In genomic region chr3:120089089-120089488, GRCh38 we compare ENCODE assay signal across 14 cellular contexts. TPM values are rescaled to one million over a fixed set of nuclear protein-coding genes. Genes with fewer than 3 reads are reported as not detected.
DNase-seq lines count a peak whose midpoint lies in the region; ATAC-seq, FAIRE-seq and TF ChIP-seq lines count a peak whose summit lies in the region.
"Had no signal": no experiment of that assay in that cellular context is flagged by ENCODE, and none has a peak within 500 bp of the region (broad histone marks: within the 10 kb centered on the region; RNA-seq: fewer than 3 reads in every experiment).

No MANE protein-coding gene starts in this region.

- no peaks in the 10 kb centered on the region for H3K9me1 ChIP-seq in keratinocyte (ENCODE audit: control insufficient read depth, extremely low read depth, insufficient read depth, low read length)

- no peak overlapping the region for H3K27ac Mint-ChIP-seq in activated T-helper 17 cell treated with anti-CD3 and anti-CD28 coated beads, Interleukin-2, amount 50 U/mL, for 72 hours

- 83% methylated on average over 4 of the region's 4 CpGs for WGBS in A549 (ENCODE audit: missing lambda C conversion rate)
- WGBS in ovary, 3 donors = 71 to 79% (median 77%) methylated on average over 4 of the region's 4 CpGs

- peak; percentile 23 for FAIRE-seq in A549 (lab: Jason Lieb, UNC)
- FAIRE-seq in GM18507 (lab: Jason Lieb, UNC) = peak; percentile 64
- FAIRE-seq in keratinocyte (lab: Jason Lieb, UNC) = no peak

- H3K27me3 Mint-ChIP-seq in activated T-helper 17 cell treated with anti-CD3 and anti-CD28 coated beads, Interleukin-2, amount 50 U/mL, for 72 hours = no peaks in the 10 kb centered on the region

- no peak for TF ChIP-seq EP300 in A549 (IDR thresholded peaks at IDR 0.05)
- TF ChIP-seq EP300 in ovary (IDR thresholded peaks at IDR 0.05) = no peak

- TF ChIP-seq CTCF in A549 (IDR thresholded peaks at IDR 0.05) = no peak
- no peak for TF ChIP-seq CTCF in keratinocyte (optimal IDR thresholded peaks at IDR 0.05 in 1 of 3, IDR thresholded peaks at IDR 0.05 in 1 of 3, conservative IDR thresholded peaks at IDR 0.05 in 1 of 3; ENCODE audit: extremely low read depth in 1 of 3, insufficient read depth in 2 of 3, low read length in 3 of 3)
- no peak for TF ChIP-seq CTCF in ovary (IDR thresholded peaks at IDR 0.05)

- H3K4me2 ChIP-seq in A549 = peak overlapping the region; percentile 86; the same call in 2 of the 3 replicates
- H3K4me2 ChIP-seq in keratinocyte (ENCODE audit: control insufficient read depth, extremely low read depth, insufficient read depth, low read depth, low read length) = peak overlapping the region; percentile 93

- no peak overlapping the region for H2AFZ ChIP-seq in keratinocyte (ENCODE audit: control insufficient read depth, low read length)

- no peak overlapping the region for H3K9ac ChIP-seq in keratinocyte (ENCODE audit: control insufficient read depth, extremely low read depth, insufficient read depth, low read length)

- TF ChIP-seq POLR2A in A549 (IDR thresholded peaks at IDR 0.05; ENCODE audit: low read length) (no peak), ovary (IDR thresholded peaks at IDR 0.05) (no peak)

- CTCF ChIA-PET in A549 (lab: Yijun Ruan, JAX) = interaction anchor here (0.8 kb wide), 1 partner anchor 298 kb away, joined by 3 read pairs; no protein-coding TSS in a partner anchor

- no peak overlapping the region for H3K27ac ChIP-seq in A549
- no peak overlapping the region for H3K27ac ChIP-seq in keratinocyte (ENCODE audit: control insufficient read depth, insufficient read depth, low read length)
- H3K27ac ChIP-seq in ovary = no peak overlapping the region
- H3K27ac ChIP-seq: upper lobe of left lung had no signal

- H3K9me3 ChIP-seq in A549 = no peaks in the 10 kb centered on the region
- no peaks in the 10 kb centered on the region for H3K9me3 ChIP-seq in keratinocyte (ENCODE audit: control insufficient read depth, low read depth, low read length)
- no peaks in the 10 kb centered on the region for H3K9me3 ChIP-seq in ovary
- H3K9me3 ChIP-seq: upper lobe of left lung had no signal

- ATAC-seq in A549 = no peak
- ATAC-seq in activated T-helper 17 cell treated with anti-CD3 and anti-CD28 coated beads, Interleukin-2, amount 50 U/mL, for 72 hours (replicated peaks) = no peak

- H3K36me3 ChIP-seq in keratinocyte (ENCODE audit: control insufficient read depth in 2 of 2, extremely low read depth in 1 of 2, insufficient read depth in 2 of 2, low read length in 2 of 2) (peaks cover 2 to 4% of the 10 kb centered on the region in 2 experiments), ovary (no peaks in the 10 kb centered on the region)

- H3K4me1 ChIP-seq in A549 (peaks cover 38% of the 10 kb centered on the region), keratinocyte (ENCODE audit: control insufficient read depth, extremely low read depth, insufficient read depth, low read length) (peaks cover 22% of the 10 kb centered on the region), ovary (ENCODE audit: insufficient read depth) (peaks cover 6% of the 10 kb centered on the region)

- H3K4me3 ChIP-seq in A549 (no peak overlapping the region), keratinocyte (ENCODE audit: control insufficient read depth in 2 of 3, extremely low read depth in 1 of 3, insufficient read depth in 2 of 3, low read depth in 1 of 3, low read length in 3 of 3) (peak overlapping the region; percentile 7 to 23 (median 18)), ovary (no peak overlapping the region)

- POLR2A ChIA-PET in A549 (lab: Yijun Ruan, JAX) = no interaction called here

- H3K4me3 Mint-ChIP-seq in activated T-helper 17 cell treated with anti-CD3 and anti-CD28 coated beads, Interleukin-2, amount 50 U/mL, for 72 hours = peak overlapping the region; percentile 9

- H4K20me1 ChIP-seq in keratinocyte (ENCODE audit: control insufficient read depth, extremely low read depth, insufficient read depth, low read length) = peaks cover 22% of the 10 kb centered on the region

- DNase-seq in A549 (ENCODE audit: low read depth in 1 of 2, low spot score in 1 of 2) (no peak), GM18507 (ENCODE audit: extremely low spot score, insufficient read length, low read depth) (no peak), keratinocyte (ENCODE audit: low read depth, low spot score) (no peak), DMS79 treated with DMSO at 0.1 percent for 48 hours (lab: John Stamatoyannopoulos, UW) (no peak), medulla oblongata (ENCODE audit: extremely low spot score) (no peak), ovary (no peak), anterior cingulate cortex (lab: John Stamatoyannopoulos, UW) (no peak)
- DNase-seq: activated CD4-positive, CD25-positive, alpha-beta regulatory T cell treated with anti-CD3 and anti-CD28 coated beads, Interleukin-2, amount 50 U/mL, for 72 hours; activated T-cell treated with anti-CD3 and anti-CD28 coated beads, Interleukin-2, amount 50 U/mL, for 48 hours; NCI-H2227 treated with DMSO at 0.1 percent for 48 hours; stimulated activated CD4-positive, alpha-beta T cell treated with anti-CD3 and anti-CD28 coated beads, Interleukin-2, amount 100 ng/mL, for 48 hours; SW 1271; upper lobe of left lung had no signal

- peaks cover 22% of the 10 kb centered on the region for H3K4me1 Mint-ChIP-seq in activated T-helper 17 cell treated with anti-CD3 and anti-CD28 coated beads, Interleukin-2, amount 50 U/mL, for 72 hours

- intact Hi-C loops in ovary (cut with DNase I) = no loop called here

- H3K27me3 ChIP-seq in keratinocyte (ENCODE audit: control insufficient read depth, extremely low read depth, insufficient read depth, low read length) (no peaks in the 10 kb centered on the region), ovary (no peaks in the 10 kb centered on the region)
- H3K27me3 ChIP-seq: upper lobe of left lung had no signal

- H3K9me3 Mint-ChIP-seq in activated T-helper 17 cell treated with anti-CD3 and anti-CD28 coated beads, Interleukin-2, amount 50 U/mL, for 72 hours = no peaks in the 10 kb centered on the region

- H3K36me3 Mint-ChIP-seq in activated T-helper 17 cell treated with anti-CD3 and anti-CD28 coated beads, Interleukin-2, amount 50 U/mL, for 72 hours (ENCODE audit: low read depth) = peaks cover 15% of the 10 kb centered on the region

- peaks cover 98% of the 10 kb centered on the region for H3K79me2 ChIP-seq in keratinocyte (ENCODE audit: control insufficient read depth, insufficient read depth, low read length)

- TF ChIP-seq RAD21 in A549 (conservative IDR thresholded peaks at IDR 0.05 in 1 of 2, IDR thresholded peaks at IDR 0.05 in 1 of 2) = no peak

- dilution Hi-C loops in keratinocyte (cut with MboI; ENCODE audit: extremely low pct_ligation_motif_present, low sequenced_read_pairs) = no loop called here

TF ChIP-seq in A549, 52 proteins besides CTCF, POLR2A, EP300 and RAD21:
- no peak for TF ChIP-seq KDM5A (IDR thresholded peaks at IDR 0.05)
- TF ChIP-seq HES2 (IDR thresholded peaks at IDR 0.05) = no peak
- TF ChIP-seq HEYL (CRISPR knock-in tag; IDR thresholded peaks at IDR 0.05) = no peak
- no peak for TF ChIP-seq RARB (CRISPR knock-in tag; IDR thresholded peaks at IDR 0.05)
- no peak for TF ChIP-seq SMC3 (IDR thresholded peaks at IDR 0.05)
- no peak for TF ChIP-seq HMGXB4 (CRISPR knock-in tag; IDR thresholded peaks at IDR 0.05; ENCODE audit: borderline replicate concordance)
- no peak for TF ChIP-seq HOXB5 (CRISPR knock-in tag; IDR thresholded peaks at IDR 0.05)
- TF ChIP-seq RCOR1 (IDR thresholded peaks at IDR 0.05; ENCODE audit: low read depth, low read length) = no peak
- no peak for TF ChIP-seq CHD2 (IDR thresholded peaks at IDR 0.05; ENCODE audit: low read length, partially characterized antibody)

RNA-seq across cellular contexts. Expression of gene GSK3B, which starts 5.2 kb away (rescaled TPM):
- polyA plus RNA-seq in A549 (2011; rRNA removed) (49.8 and 55.8 TPM in 2 replicates), A549 (2017; fragmentation: RNase III; extraction: RNeasy Plus Mini Kit Qiagen cat#74134 plus additional on column Dnase treatment) (26.4 to 30.0 TPM (median 26.7 TPM) in 3 replicates), keratinocyte (62.0 to 73.3 TPM (median 68.5 TPM) in 3 replicates), ovary (10 to 100 TPM in 1 of 2 donors, 1 to 10 TPM in 1; 8.3 to 24.3 TPM)
- 14.9 and 17.9 TPM in 2 replicates for polyA plus RNA-seq in A549 (2012; cell fraction: cytosol; rRNA removed)
- polyA plus RNA-seq in A549 (2012; cell fraction: nucleus; rRNA removed) = 4.4 and 8.8 TPM in 2 replicates
- 104 and 106 TPM in 2 replicates for polyA minus RNA-seq in A549 (2011; rRNA and poly(A)+ RNA removed)
- 10 to 100 TPM; 31.5 to 36.9 TPM for total RNA-seq in activated T-helper 17 cell treated with anti-CD3 and anti-CD28 coated beads, Interleukin-2, amount 50 U/mL, for 72 hours
- 10.7 TPM for polyA plus RNA-seq in keratinocyte (2011; ENCODE audit: low read depth)
- polyA plus RNA-seq in keratinocyte (2011; cell fraction: cytosol; rRNA removed) = 44.5 and 70.9 TPM in 2 replicates
- 52.7 and 60.1 TPM in 2 replicates for polyA plus RNA-seq in keratinocyte (2011; cell fraction: nucleus; rRNA removed)
- 33.2 and 50.8 TPM in 2 replicates for polyA plus RNA-seq in keratinocyte (2012; ENCODE audit: low replicate concordance)
- 122 to 165 TPM (median 142 TPM) in 3 replicates for polyA minus RNA-seq in keratinocyte
- 90.7 TPM for polyA minus RNA-seq in keratinocyte (2011; cell fraction: cytosol; rRNA and poly(A)+ RNA removed)
- 97.9 and 213 TPM in 2 replicates for polyA minus RNA-seq in keratinocyte (2011; cell fraction: nucleus; rRNA and poly(A)+ RNA removed)
- total RNA-seq in ovary = 10 to 100 TPM; 16.0 to 38.4 (median 27.9) TPM

Comparison
In these comparisons a context has a peak if more than half of its experiments do, and no peak if none do; other contexts are left out.
1. H3K4me3 ChIP-seq: peak in keratinocyte (3 of 3); none in A549 (single experiment) and ovary (single experiment).